In the genomic region with DNA sequence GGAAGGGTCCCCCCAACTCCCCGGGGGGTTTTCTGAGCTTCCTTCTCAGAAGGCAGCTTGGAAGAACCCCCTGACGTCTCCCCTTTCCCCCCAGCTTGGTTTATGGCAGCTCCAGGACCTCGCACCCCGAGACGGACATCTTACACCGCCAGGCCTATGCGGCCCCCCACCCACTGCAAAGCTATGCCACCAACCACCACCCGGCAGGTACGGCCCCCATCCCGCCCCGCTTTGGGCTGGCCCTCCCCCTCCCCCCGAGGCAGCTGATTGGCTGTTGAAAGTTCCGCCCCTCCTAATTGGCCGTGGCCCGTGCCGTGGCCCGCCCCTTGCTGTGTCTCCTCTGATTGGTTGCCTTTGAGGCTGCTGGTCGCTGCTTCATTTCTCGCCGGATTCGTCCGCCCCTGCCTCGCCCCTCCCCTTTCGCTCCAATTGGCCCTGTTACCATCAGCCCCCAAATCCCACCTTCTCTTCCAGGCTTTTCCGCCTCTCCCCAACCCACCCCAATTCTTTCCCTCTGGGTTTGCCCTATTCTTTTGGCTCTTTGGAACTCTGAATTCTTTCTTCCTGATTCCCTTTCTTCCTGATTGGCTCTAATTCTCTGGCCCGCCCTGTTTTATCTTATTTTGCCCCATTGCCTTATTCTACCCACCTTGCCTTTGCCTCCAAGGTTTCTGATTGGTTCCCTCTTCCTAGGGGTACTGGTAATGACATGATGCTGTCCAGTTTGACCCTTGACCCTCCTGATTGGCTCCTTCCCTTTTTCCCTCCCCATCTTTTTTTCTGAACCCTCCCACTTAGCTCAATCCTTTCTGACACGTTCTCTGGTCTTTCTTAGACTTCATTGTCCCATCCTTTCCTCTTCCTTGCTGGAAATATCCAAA, we compare ENCODE assay signal across 1 cellular context.
A peak's percentile ranks its signal among the peaks of the same experiment; 100 is the strongest.
TF ChIP-seq lines count a peak whose summit lies in the region.

No MANE protein-coding gene starts in this region.

TF ChIP-seq in GM12878, 131 proteins besides CTCF, POLR2A, EP300 and RAD21 (continued from another document and continues in another):
- TF ChIP-seq EGR1 (IDR thresholded peaks at IDR 0.05; ENCODE audit: borderline replicate concordance in 1 of 2, low read depth in 2 of 2, low read length in 2 of 2) (0 out of 3 replicates have a peak, but pooled peaks of 1 of the 2 experiments have one; percentile 10), NFIC (IDR thresholded peaks at IDR 0.05; ENCODE audit: low read depth, low read length) (no peak), RELB (IDR thresholded peaks at IDR 0.05; ENCODE audit: low read depth) (no peak; the same call in 1 of the 2 replicates), ETV6 (conservative IDR thresholded peaks at IDR 0.05 in 1 of 2, IDR thresholded peaks at IDR 0.05 in 1 of 2; ENCODE audit: borderline replicate concordance in 1 of 2, low read depth in 1 of 2) (no peak), KAT2A (conservative IDR thresholded peaks at IDR 0.05; ENCODE audit: control insufficient read depth, low read depth, low read length) (no peak), POU2F2 (IDR thresholded peaks at IDR 0.05; ENCODE audit: borderline replicate concordance, low read depth, low read length) (no peak), CEBPB (IDR thresholded peaks at IDR 0.05; ENCODE audit: borderline replicate concordance in 1 of 2, low read depth in 2 of 2, low read length in 2 of 2) (no peak), ZNF207 (IDR thresholded peaks at IDR 0.05; ENCODE audit: borderline replicate concordance) (no peak), SUZ12 (IDR thresholded peaks at IDR 0.05; ENCODE audit: unreplicated experiment) (no peak), HDAC2 (IDR thresholded peaks at IDR 0.05) (no peak), CBFB (IDR thresholded peaks at IDR 0.05; ENCODE audit: low read depth) (no peak), KDM1A (IDR thresholded peaks at IDR 0.05; ENCODE audit: borderline replicate concordance) (no peak), BHLHE40 (IDR thresholded peaks at IDR 0.05; ENCODE audit: borderline replicate concordance in 1 of 2, low read depth in 2 of 2, low read length in 1 of 2) (peak; percentile 49 to 82; a peak in 2 of 4 replicates), ESRRA (IDR thresholded peaks at IDR 0.05; ENCODE audit: low read length) (no peak), ASH2L (IDR thresholded peaks at IDR 0.05; ENCODE audit: borderline replicate concordance, low read depth) (no peak), TAF1 (IDR thresholded peaks at IDR 0.05; ENCODE audit: borderline replicate concordance, low read depth, low read length) (0 out of 2 replicates have a peak, but pooled peaks have one; percentile 17), GATAD2B (conservative IDR thresholded peaks at IDR 0.05; ENCODE audit: low read depth) (no peak), LARP7 (IDR thresholded peaks at IDR 0.05) (no peak), MTA3 (IDR thresholded peaks at IDR 0.05; ENCODE audit: borderline replicate concordance, low read length) (no peak), USF2 (IDR thresholded peaks at IDR 0.05; ENCODE audit: borderline replicate concordance, low read depth, low read length) (no peak; the same call in 1 of the 2 replicates), NBN (IDR thresholded peaks at IDR 0.05) (peak; percentile 71), SMAD5 (IDR thresholded peaks at IDR 0.05; ENCODE audit: low read depth) (no peak), BCL11A (IDR thresholded peaks at IDR 0.05; ENCODE audit: low read depth, low read length) (no peak), BMI1 (IDR thresholded peaks at IDR 0.05; ENCODE audit: borderline replicate concordance) (no peak), BRCA1 (IDR thresholded peaks at IDR 0.05; ENCODE audit: low read depth, low read length) (no peak), MYC (IDR thresholded peaks at IDR 0.05; ENCODE audit: insufficient read depth, insufficient read length, insufficient replicate concordance, low read length, severe bottlenecking) (no peak), BCL3 (IDR thresholded peaks at IDR 0.05; ENCODE audit: borderline replicate concordance, insufficient read depth, low read depth, low read length, poor library complexity, severe bottlenecking) (no peak), TARDBP (IDR thresholded peaks at IDR 0.05; ENCODE audit: borderline replicate concordance) (no peak), HDAC6 (IDR thresholded peaks at IDR 0.05; ENCODE audit: unreplicated experiment) (no peak), ZZZ3 (IDR thresholded peaks at IDR 0.05; ENCODE audit: control insufficient read depth, insufficient read length, low read depth) (no peak), DPF2 (IDR thresholded peaks at IDR 0.05) (no peak), REST (IDR thresholded peaks at IDR 0.05; ENCODE audit: low read depth, low read length) (no peak), YY1 (IDR thresholded peaks at IDR 0.05; ENCODE audit: low read depth, low read length) (no peak; the same call in 1 of the 2 replicates), SMARCA5 (IDR thresholded peaks at IDR 0.05) (no peak), CHD2 (IDR thresholded peaks at IDR 0.05; ENCODE audit: borderline replicate concordance, low read depth, low read length) (peak; percentile 92), FOXK2 (IDR thresholded peaks at IDR 0.05) (peak; percentile 85), NFYA (IDR thresholded peaks at IDR 0.05; ENCODE audit: borderline replicate concordance, low read depth, low read length) (no peak; the same call in 1 of the 2 replicates), TCF7 (IDR thresholded peaks at IDR 0.05; ENCODE audit: borderline replicate concordance) (no peak), RB1 (IDR thresholded peaks at IDR 0.05; ENCODE audit: borderline replicate concordance) (no peak), ZBED1 (IDR thresholded peaks at IDR 0.05; ENCODE audit: borderline replicate concordance) (no peak), ZNF384 (IDR thresholded peaks at IDR 0.05; ENCODE audit: borderline replicate concordance, low read depth, low read length) (no peak), MTA2 (IDR thresholded peaks at IDR 0.05; ENCODE audit: low read depth) (no peak), RUNX3 (IDR thresholded peaks at IDR 0.05; ENCODE audit: low read length) (no peak), SPI1 (IDR thresholded peaks at IDR 0.05; ENCODE audit: borderline replicate concordance, insufficient read depth, low read depth, low read length) (no peak), WRNIP1 (IDR thresholded peaks at IDR 0.05; ENCODE audit: borderline replicate concordance, low read depth, low read length) (no peak), SP1 (IDR thresholded peaks at IDR 0.05; ENCODE audit: low read depth, low read length) (peak; percentile 92)
- TF ChIP-seq, protein P1, sequence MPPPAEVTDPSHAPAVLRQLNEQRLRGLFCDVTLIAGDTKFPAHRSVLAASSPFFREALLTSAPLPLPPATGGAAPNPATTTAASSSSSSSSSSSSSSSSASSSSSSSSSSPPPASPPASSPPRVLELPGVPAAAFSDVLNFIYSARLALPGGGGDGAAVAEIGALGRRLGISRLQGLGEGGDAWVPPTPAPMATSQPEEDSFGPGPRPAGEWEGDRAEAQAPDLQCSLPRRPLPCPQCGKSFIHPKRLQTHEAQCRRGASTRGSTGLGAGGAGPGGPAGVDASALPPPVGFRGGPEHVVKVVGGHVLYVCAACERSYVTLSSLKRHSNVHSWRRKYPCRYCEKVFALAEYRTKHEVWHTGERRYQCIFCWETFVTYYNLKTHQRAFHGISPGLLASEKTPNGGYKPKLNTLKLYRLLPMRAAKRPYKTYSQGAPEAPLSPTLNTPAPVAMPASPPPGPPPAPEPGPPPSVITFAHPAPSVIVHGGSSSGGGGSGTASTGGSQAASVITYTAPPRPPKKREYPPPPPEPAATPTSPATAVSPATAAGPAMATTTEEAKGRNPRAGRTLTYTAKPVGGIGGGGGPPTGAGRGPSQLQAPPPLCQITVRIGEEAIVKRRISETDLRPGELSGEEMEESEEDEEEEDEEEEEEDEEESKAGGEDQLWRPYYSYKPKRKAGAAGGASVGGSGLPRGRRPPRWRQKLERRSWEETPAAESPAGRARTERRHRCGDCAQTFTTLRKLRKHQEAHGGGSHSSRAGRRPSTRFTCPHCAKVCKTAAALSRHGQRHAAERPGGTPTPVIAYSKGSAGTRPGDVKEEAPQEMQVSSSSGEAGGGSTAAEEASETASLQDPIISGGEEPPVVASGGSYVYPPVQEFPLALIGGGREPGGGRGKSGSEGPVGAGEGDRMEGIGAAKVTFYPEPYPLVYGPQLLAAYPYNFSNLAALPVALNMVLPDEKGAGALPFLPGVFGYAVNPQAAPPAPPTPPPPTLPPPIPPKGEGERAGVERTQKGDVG (CRISPR knock-in tag; IDR thresholded peaks at IDR 0.05), result no peak
- TF ChIP-seq, protein P2, sequence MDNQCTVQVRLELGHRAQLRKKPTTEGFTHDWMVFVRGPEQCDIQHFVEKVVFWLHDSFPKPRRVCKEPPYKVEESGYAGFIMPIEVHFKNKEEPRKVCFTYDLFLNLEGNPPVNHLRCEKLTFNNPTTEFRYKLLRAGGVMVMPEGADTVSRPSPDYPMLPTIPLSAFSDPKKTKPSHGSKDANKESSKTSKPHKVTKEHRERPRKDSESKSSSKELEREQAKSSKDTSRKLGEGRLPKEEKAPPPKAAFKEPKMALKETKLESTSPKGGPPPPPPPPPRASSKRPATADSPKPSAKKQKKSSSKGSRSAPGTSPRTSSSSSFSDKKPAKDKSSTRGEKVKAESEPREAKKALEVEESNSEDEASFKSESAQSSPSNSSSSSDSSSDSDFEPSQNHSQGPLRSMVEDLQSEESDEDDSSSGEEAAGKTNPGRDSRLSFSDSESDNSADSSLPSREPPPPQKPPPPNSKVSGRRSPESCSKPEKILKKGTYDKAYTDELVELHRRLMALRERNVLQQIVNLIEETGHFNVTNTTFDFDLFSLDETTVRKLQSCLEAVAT (IDR thresholded peaks at IDR 0.05), result no peak
- TF ChIP-seq, protein P3, sequence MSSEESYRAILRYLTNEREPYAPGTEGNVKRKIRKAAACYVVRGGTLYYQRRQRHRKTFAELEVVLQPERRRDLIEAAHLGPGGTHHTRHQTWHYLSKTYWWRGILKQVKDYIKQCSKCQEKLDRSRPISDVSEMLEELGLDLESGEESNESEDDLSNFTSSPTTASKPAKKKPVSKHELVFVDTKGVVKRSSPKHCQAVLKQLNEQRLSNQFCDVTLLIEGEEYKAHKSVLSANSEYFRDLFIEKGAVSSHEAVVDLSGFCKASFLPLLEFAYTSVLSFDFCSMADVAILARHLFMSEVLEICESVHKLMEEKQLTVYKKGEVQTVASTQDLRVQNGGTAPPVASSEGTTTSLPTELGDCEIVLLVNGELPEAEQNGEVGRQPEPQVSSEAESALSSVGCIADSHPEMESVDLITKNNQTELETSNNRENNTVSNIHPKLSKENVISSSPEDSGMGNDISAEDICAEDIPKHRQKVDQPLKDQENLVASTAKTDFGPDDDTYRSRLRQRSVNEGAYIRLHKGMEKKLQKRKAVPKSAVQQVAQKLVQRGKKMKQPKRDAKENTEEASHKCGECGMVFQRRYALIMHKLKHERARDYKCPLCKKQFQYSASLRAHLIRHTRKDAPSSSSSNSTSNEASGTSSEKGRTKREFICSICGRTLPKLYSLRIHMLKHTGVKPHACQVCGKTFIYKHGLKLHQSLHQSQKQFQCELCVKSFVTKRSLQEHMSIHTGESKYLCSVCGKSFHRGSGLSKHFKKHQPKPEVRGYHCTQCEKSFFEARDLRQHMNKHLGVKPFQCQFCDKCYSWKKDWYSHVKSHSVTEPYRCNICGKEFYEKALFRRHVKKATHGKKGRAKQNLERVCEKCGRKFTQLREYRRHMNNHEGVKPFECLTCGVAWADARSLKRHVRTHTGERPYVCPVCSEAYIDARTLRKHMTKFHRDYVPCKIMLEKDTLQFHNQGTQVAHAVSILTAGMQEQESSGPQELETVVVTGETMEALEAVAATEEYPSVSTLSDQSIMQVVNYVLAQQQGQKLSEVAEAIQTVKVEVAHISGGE (CRISPR knock-in tag; IDR thresholded peaks at IDR 0.05), result no peak
